Comparison of ENCODE assay signal across 1 cellular context in the genomic region with DNA sequence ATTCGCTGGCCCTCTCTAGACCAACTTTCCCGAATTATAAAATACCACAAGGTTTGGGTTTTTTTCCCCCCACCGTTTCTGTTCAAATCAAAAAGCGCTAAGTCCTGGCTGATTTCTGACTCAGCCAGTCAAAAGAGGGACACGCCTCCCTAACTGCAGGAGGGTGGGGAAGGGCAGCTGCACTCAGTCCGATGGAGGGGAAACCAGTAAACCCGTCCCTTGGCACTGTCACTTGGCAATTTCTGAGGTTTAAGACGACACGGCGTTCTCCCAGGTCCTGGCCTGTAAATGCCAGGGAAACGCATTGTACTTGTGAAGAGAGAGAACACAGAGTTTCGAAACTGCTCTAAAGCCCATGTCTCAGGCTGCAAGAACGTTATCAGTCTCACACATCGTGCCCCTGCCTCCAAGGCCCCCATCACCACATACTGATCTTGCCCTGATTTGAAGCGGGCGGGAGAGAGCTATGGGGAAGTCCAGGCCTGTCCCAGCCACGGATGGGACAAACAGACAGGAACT.
TF ChIP-seq lines count a peak whose summit lies in the region.

No MANE protein-coding gene starts in this region.

TF ChIP-seq in H1, 55 proteins besides CTCF, POLR2A, EP300 and RAD21 (continued from another document):
- TF ChIP-seq JUN (IDR thresholded peaks at IDR 0.05; ENCODE audit: low read depth, low read length) (no peak), GABPA (IDR thresholded peaks at IDR 0.05; ENCODE audit: borderline replicate concordance, insufficient read depth, low read length) (no peak), NANOG (IDR thresholded peaks at IDR 0.05; ENCODE audit: insufficient read depth, low read depth, low read length, poor library complexity, severe bottlenecking) (no peak)
